ENCODE assay signal across 9 cellular contexts in genomic region chr1:9942399-9942938, GRCh38. TPM values are rescaled to one million over a fixed set of nuclear protein-coding genes. Genes with fewer than 3 reads are reported as not detected.
A peak's percentile ranks its signal among the peaks of the same experiment; 100 is the strongest.
DNase-seq lines count a peak whose midpoint lies in the region; FAIRE-seq and TF ChIP-seq lines count a peak whose summit lies in the region.
"Had no signal": no experiment of that assay in that cellular context is flagged by ENCODE, and none has a peak within 500 bp of the region (broad histone marks: within the 10 kb centered on the region; RNA-seq: fewer than 3 reads in every experiment).

No MANE protein-coding gene starts in this region.

- FAIRE-seq in GM18507 (lab: Jason Lieb, UNC) (peak; percentile 78), H54 (lab: Jason Lieb, UNC) (no peak)
- FAIRE-seq: TTC549 had no signal

- H3K4me1 ChIP-seq in breast epithelium, result no peaks in the 10 kb centered on the region
- H3K4me1 ChIP-seq in skeletal muscle tissue (ENCODE audit: control insufficient read depth in 3 of 3, insufficient read depth in 3 of 3, low read length in 3 of 3), result peaks cover 8 to 28% (median 11%) of the 10 kb centered on the region in 3 donors

- H3K4me3 ChIP-seq in breast epithelium (peak overlapping the region; percentile 65 to 85 (median 77)), skeletal muscle tissue (ENCODE audit: low read length in 3 of 3) (peak overlapping the region; percentile 95 to 97 (median 96))

- intact Hi-C loops in breast epithelium (cut with DNase I; ENCODE audit: low total_unique reads), result no loop called here

- DNase-seq in GM18507 (ENCODE audit: extremely low spot score, insufficient read length, low read depth) (peak; percentile 28), HuH-7 (ENCODE audit: low spot score) (peak; percentile 60), RPMI7951 (ENCODE audit: low read depth) (peak; percentile 67), breast epithelium (ENCODE audit: low spot score in 2 of 2) (no peak), iPS-NIHi7 (ENCODE audit: extremely low spot score) (peak; percentile 57), H54 (ENCODE audit: insufficient read length, low spot score) (no peak)

- H3K36me3 ChIP-seq in breast epithelium (no peaks in the 10 kb centered on the region), skeletal muscle tissue (ENCODE audit: control insufficient read depth in 3 of 3, insufficient read depth in 3 of 3, low read length in 3 of 3) (peaks cover 7 to 16% (median 8%) of the 10 kb centered on the region in 3 donors)

- no peaks in the 10 kb centered on the region for H3K9me3 ChIP-seq in breast epithelium
- H3K9me3 ChIP-seq in skeletal muscle tissue (ENCODE audit: control insufficient read depth in 3 of 3, low read length in 3 of 3), result no peaks in the 10 kb centered on the region

- H3K27ac ChIP-seq in C4-2B (peak overlapping the region; percentile 79), breast epithelium (peak overlapping the region; percentile 89 to 95), skeletal muscle tissue (ENCODE audit: low read depth, low read length) (peak overlapping the region; percentile 86)

- peak overlapping the region; percentile 95 to 99 (median 98) for H3K9ac ChIP-seq in skeletal muscle tissue (ENCODE audit: low read depth in 1 of 3, low read length in 3 of 3)

- TF ChIP-seq CTCF in C4-2B (conservative IDR thresholded peaks at IDR 0.05) (peak; percentile 74), breast epithelium (IDR thresholded peaks at IDR 0.05) (peak in 2 of 3 donors; percentile 24 to 26)

- TF ChIP-seq POLR2A in breast epithelium (IDR thresholded peaks at IDR 0.05) (no peak), H54 (IDR thresholded peaks at IDR 0.05; ENCODE audit: low read depth, low read length) (no peak)

- H3K27me3 ChIP-seq in breast epithelium (no peaks in the 10 kb centered on the region), skeletal muscle tissue (ENCODE audit: control insufficient read depth in 3 of 3, insufficient read depth in 3 of 3, low read length in 3 of 3) (no peaks in the 10 kb centered on the region)

RNA-seq across cellular contexts. Expression of gene LZIC, which starts 0.7 kb away (rescaled TPM):
- 61.9 and 72.8 TPM in 2 replicates for total RNA-seq in RPMI7951 (2014; rRNA removed; shearing (Covaris generic))
- total RNA-seq in breast epithelium (10 to 100 TPM; 22.3 to 29.3 (median 23.7) TPM), skeletal muscle tissue (42.3 TPM)

RNA-seq across cellular contexts. Expression of gene NMNAT1, which starts 0.8 kb away (rescaled TPM):
- 7.6 and 17.2 TPM in 2 replicates for total RNA-seq in RPMI7951 (2014; rRNA removed; shearing (Covaris generic))
- 1 to 10 TPM; 6.6 to 8.3 (median 6.9) TPM for total RNA-seq in breast epithelium
- 17.2 TPM for total RNA-seq in skeletal muscle tissue

RNA-seq across cellular contexts. Expression of gene CTNNBIP1, which starts 32.4 kb away (rescaled TPM):
- 30.6 and 37.0 TPM in 2 replicates for total RNA-seq in RPMI7951 (2014; rRNA removed; shearing (Covaris generic))
- 10 to 100 TPM; 25.9 to 37.9 (median 29.5) TPM for total RNA-seq in breast epithelium
- 32.4 TPM for total RNA-seq in skeletal muscle tissue

RNA-seq across cellular contexts. Expression of gene RBP7, which starts 54.6 kb away (rescaled TPM):
- not detected in 2 replicates for total RNA-seq in RPMI7951 (2014; rRNA removed; shearing (Covaris generic))
- 100 to 1,000 TPM in 1 of 3 donors, 10 to 100 TPM in 2; 37.5 to 285 (median 49.8) TPM for total RNA-seq in breast epithelium
- 11.0 TPM for total RNA-seq in skeletal muscle tissue

Comparison
In these comparisons a context has a peak if more than half of its experiments do, and no peak if none do; other contexts are left out.
1. DNase-seq: peak in GM18507 (single experiment), HuH-7 (single experiment), RPMI7951 (single experiment) and iPS-NIHi7 (single experiment); none in breast epithelium (0 of 2) and H54 (single experiment).
2. Peak in every context shown above with its lines, with median percentiles within 50 percentile points of each other: H3K27ac ChIP-seq.